24 cellular contexts compared by ENCODE assay signal in the genomic region with DNA sequence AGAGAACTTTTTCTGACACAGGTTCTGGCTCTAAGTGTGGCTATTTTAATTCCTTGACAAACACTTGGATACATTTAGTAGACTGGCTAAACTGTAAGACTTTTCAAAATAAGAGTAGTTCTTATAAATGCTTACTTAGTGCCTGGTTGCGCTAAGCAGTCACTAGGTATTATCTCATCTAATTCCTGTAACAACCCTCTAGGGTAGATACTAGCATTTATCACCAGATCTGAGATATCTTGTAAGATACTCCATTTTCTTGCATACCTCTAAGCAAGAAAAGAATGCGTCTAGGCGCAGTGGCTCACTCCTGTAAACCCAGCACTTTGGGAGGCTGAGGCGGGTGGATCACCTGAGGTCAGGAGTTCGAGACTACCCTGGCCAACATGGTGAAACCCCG.
"Had no signal": no experiment of that assay in that cellular context is flagged by ENCODE, and none has a peak within 500 bp of the region (broad histone marks: within the 10 kb centered on the region; RNA-seq: fewer than 3 reads in every experiment).

No MANE protein-coding gene starts in this region.

- H3K27ac ChIP-seq: hepatocyte, left lung, left ventricle myocardium inferior, lower lobe of right lung had no signal

- H3K9me3 Mint-ChIP-seq: immature natural killer cell; memory B cell; mesothelial cell of epicardium; naive B cell; naive thymus-derived CD4-positive, alpha-beta T cell had no signal

- H3K27me3 Mint-ChIP-seq: memory B cell; naive B cell; naive thymus-derived CD4-positive, alpha-beta T cell had no signal

- H3K27me3 ChIP-seq: hepatocyte, left lung had no signal

- H3K36me3 Mint-ChIP-seq: immature natural killer cell, memory B cell, naive B cell had no signal

- DNase-seq: hippocampal formation; hypothalamus; immature natural killer cell; islet precursor cell; kidney; kidney glomerular epithelial cell; left cardiac atrium; left colon; left lung; left ventricle myocardium inferior; left ventricle myocardium superior; lower lobe of right lung; mammary epithelial cell; mesenchymal stem cell; mesendoderm; midbrain; naive B cell; naive thymus-derived CD4-positive, alpha-beta T cell had no signal

- H3K27ac Mint-ChIP-seq: immature natural killer cell; memory B cell; mesothelial cell of epicardium; naive thymus-derived CD4-positive, alpha-beta T cell had no signal

- H3K4me3 ChIP-seq: hepatocyte, left lung, left ventricle myocardium inferior, lower lobe of right lung, lung, mucosa of descending colon had no signal

- H2AFZ ChIP-seq: hepatocyte had no signal

- ATAC-seq: left cardiac atrium, left lobe of liver, left lung, left ventricle myocardium superior, lower lobe of right lung, mucosa of descending colon had no signal

- H3K4me3 Mint-ChIP-seq: immature natural killer cell; memory B cell; mesothelial cell of epicardium; naive B cell; naive thymus-derived CD4-positive, alpha-beta T cell had no signal

- H3K4me1 ChIP-seq: left ventricle myocardium inferior had no signal

- H3K4me2 ChIP-seq: hepatocyte had no signal

- H3K9me3 ChIP-seq: left lung, left ventricle myocardium inferior, lower lobe of right lung, mucosa of descending colon had no signal

- H3K36me3 ChIP-seq: left lung, left ventricle myocardium inferior, lower lobe of right lung had no signal
